ENCODE assay signal across 13 cellular contexts in genomic region chr1:203177471-203178039, GRCh38. TPM values are rescaled to one million over a fixed set of nuclear protein-coding genes. Genes with fewer than 3 reads are reported as not detected.
DNase-seq lines count a peak whose midpoint lies in the region; ATAC-seq, FAIRE-seq and TF ChIP-seq lines count a peak whose summit lies in the region.
"Had no signal": no experiment of that assay in that cellular context is flagged by ENCODE, and none has a peak within 500 bp of the region (broad histone marks: within the 10 kb centered on the region; RNA-seq: fewer than 3 reads in every experiment).

No MANE protein-coding gene starts in this region.

- peaks cover 22% of the 10 kb centered on the region for H3K4me1 Mint-ChIP-seq in astrocyte (ENCODE audit: low read depth, unreplicated experiment)

- H3K9me3 ChIP-seq in astrocyte (ENCODE audit: insufficient read depth, low read depth, low read length): no peaks in the 10 kb centered on the region
- H3K9me3 ChIP-seq in mucosa of descending colon: no peaks in the 10 kb centered on the region
- no peaks in the 10 kb centered on the region for H3K9me3 ChIP-seq in thyroid gland
- H3K9me3 ChIP-seq: thoracic aorta had no signal

- no peak overlapping the region for H2AFZ ChIP-seq in astrocyte (ENCODE audit: low read depth, low read length)
- H2AFZ ChIP-seq: GM23338 had no signal

- TF ChIP-seq CTCF in astrocyte (IDR thresholded peaks at IDR 0.05; ENCODE audit: insufficient read depth, low read depth, low read length) (no peak), mucosa of descending colon (IDR thresholded peaks at IDR 0.05) (no peak), thyroid gland (IDR thresholded peaks at IDR 0.05) (no peak)

- no peak overlapping the region for H3K4me3 Mint-ChIP-seq in astrocyte (ENCODE audit: unreplicated experiment)
- H3K4me3 Mint-ChIP-seq: GM23338 had no signal

- no peak for FAIRE-seq in astrocyte (lab: Jason Lieb, UNC)

- ATAC-seq in mucosa of descending colon (peak; percentile 28), HG03196 (IDR thresholded peaks at IDR 0.05; ENCODE audit: unreplicated experiment) (no peak)
- ATAC-seq: naive thymus-derived CD8-positive, alpha-beta T cell had no signal

- no peaks in the 10 kb centered on the region for H3K79me2 ChIP-seq in astrocyte (ENCODE audit: insufficient read depth, low read length)

- DNase-seq in AG20443 (ENCODE audit: low spot score): peak; percentile 77
- DNase-seq in HT1080 (ENCODE audit: low read depth): peak; percentile 86
- DNase-seq in astrocyte (ENCODE audit: low read depth): peak; percentile 23
- no peak for DNase-seq in mucosa of descending colon
- no peak for DNase-seq in thyroid gland
- no peak for DNase-seq in activated naive CD4-positive, alpha-beta T cell treated with anti-CD3 and anti-CD28 coated beads, Interleukin-2, amount 50 U/mL, for 16 hours
- no peak for DNase-seq in amygdala (lab: John Stamatoyannopoulos, UW)
- DNase-seq: naive thymus-derived CD8-positive, alpha-beta T cell; stimulated activated CD4-positive, alpha-beta T cell treated with anti-CD3 and anti-CD28 coated beads, Interleukin-4, amount 100 ng/mL, for 1 hour had no signal

- H3K27ac Mint-ChIP-seq in astrocyte (ENCODE audit: unreplicated experiment): peak overlapping the region; percentile 75
- H3K27ac Mint-ChIP-seq: GM23338; naive thymus-derived CD8-positive, alpha-beta T cell had no signal

- no peaks in the 10 kb centered on the region for H3K36me3 Mint-ChIP-seq in astrocyte (ENCODE audit: low read depth, unreplicated experiment)
- H3K36me3 Mint-ChIP-seq: naive thymus-derived CD8-positive, alpha-beta T cell had no signal

- H3K9me3 Mint-ChIP-seq in astrocyte (ENCODE audit: unreplicated experiment): no peaks in the 10 kb centered on the region
- H3K9me3 Mint-ChIP-seq: GM23338; naive thymus-derived CD8-positive, alpha-beta T cell had no signal

- WGBS in thyroid gland, 2 donors: 66 to 70% methylated on average over 6 to 9 of the region's 9 CpGs

- peak overlapping the region; percentile 61 for H3K4me2 ChIP-seq in astrocyte (ENCODE audit: low read length)
- H3K4me2 ChIP-seq: GM23338 had no signal

- H3K27me3 ChIP-seq in astrocyte (ENCODE audit: insufficient read depth, low read length): no peaks in the 10 kb centered on the region
- no peaks in the 10 kb centered on the region for H3K27me3 ChIP-seq in thyroid gland

- TF ChIP-seq POLR2A in thyroid gland (IDR thresholded peaks at IDR 0.05): no peak

- H4K20me1 ChIP-seq in astrocyte (ENCODE audit: insufficient read depth, low read length): no peaks in the 10 kb centered on the region

- H3K27ac ChIP-seq in astrocyte (ENCODE audit: low read depth, low read length) (no peak overlapping the region), thyroid gland (no peak overlapping the region)
- H3K27ac ChIP-seq: thoracic aorta had no signal

- H3K4me3 ChIP-seq in astrocyte (ENCODE audit: insufficient read depth, low read depth, low read length): no peak overlapping the region
- H3K4me3 ChIP-seq in mucosa of descending colon: no peak overlapping the region
- H3K4me3 ChIP-seq in thyroid gland (replicated peaks in 1 of 3): no peak overlapping the region
- H3K4me3 ChIP-seq: GM23338, thoracic aorta had no signal

- peaks cover 17% of the 10 kb centered on the region for H3K27me3 Mint-ChIP-seq in astrocyte (ENCODE audit: low read depth, unreplicated experiment)
- H3K27me3 Mint-ChIP-seq: naive thymus-derived CD8-positive, alpha-beta T cell had no signal

- intact Hi-C loops in mucosa of descending colon (cut with DNase I, micrococcal nuclease) (no loop called here), thyroid gland (cut with DNase I) (no loop called here)

- no peak overlapping the region for H3K9ac ChIP-seq in astrocyte (ENCODE audit: low read length)

- H3K36me3 ChIP-seq in astrocyte (ENCODE audit: insufficient read depth, low read length) (no peaks in the 10 kb centered on the region), mucosa of descending colon (ENCODE audit: low read depth) (no peaks in the 10 kb centered on the region), thyroid gland (no peaks in the 10 kb centered on the region)
- H3K36me3 ChIP-seq: thoracic aorta had no signal

- H3K4me1 ChIP-seq in astrocyte (ENCODE audit: insufficient read depth, low read length) (peaks cover 14% of the 10 kb centered on the region), mucosa of descending colon (ENCODE audit: low read depth) (no peaks in the 10 kb centered on the region), thyroid gland (peaks cover 6 to 7% of the 10 kb centered on the region in 2 donors)

RNA-seq across cellular contexts. Expression of gene MYBPH, which starts 1.9 kb away (rescaled TPM):
- not detected in 2 replicates for total RNA-seq in HT1080 (2014; rRNA removed; shearing (Covaris generic))
- polyA plus RNA-seq in HT1080 (2015; cell fraction: cytosol; rRNA removed): not detected in 2 replicates
- not detected in 2 replicates for polyA plus RNA-seq in HT1080 (2015; cell fraction: nucleus; rRNA removed)
- not detected in 2 replicates for total RNA-seq in astrocyte
- not detected for total RNA-seq in mucosa of descending colon
- under 1 TPM in 2 of 4 donors, not detected in 2; 0.11 to 0.75 TPM for total RNA-seq in thyroid gland
- total RNA-seq: cerebellum; GM23338; naive thymus-derived CD8-positive, alpha-beta T cell; thoracic aorta had no signal
- polyA plus RNA-seq: GM23338; naive thymus-derived CD8-positive, alpha-beta T cell had no signal

RNA-seq across cellular contexts. Expression of gene CHI3L1, which starts 8.9 kb away (rescaled TPM):
- total RNA-seq in HT1080 (2014; rRNA removed; shearing (Covaris generic)): 3.3 and 5.7 TPM in 2 replicates
- polyA plus RNA-seq in HT1080 (2015; cell fraction: cytosol; rRNA removed): 0.37 and 0.43 TPM in 2 replicates
- 3.2 and 4.4 TPM in 2 replicates for polyA plus RNA-seq in HT1080 (2015; cell fraction: nucleus; rRNA removed)
- 0.20 and 0.34 TPM in 2 replicates for total RNA-seq in astrocyte
- total RNA-seq in mucosa of descending colon: 10 to 100 TPM in 1 of 3 donors, 1 to 10 TPM in 1, under 1 TPM in 1; 0.58 to 10.8 (median 1.8) TPM
- total RNA-seq in thyroid gland: 10 to 100 TPM in 1 of 4 donors, 1 to 10 TPM in 3; 1.2 to 42.9 (median 4.4) TPM
- total RNA-seq: naive thymus-derived CD8-positive, alpha-beta T cell had no signal
- polyA plus RNA-seq: GM23338; naive thymus-derived CD8-positive, alpha-beta T cell had no signal

RNA-seq across cellular contexts. Expression of gene ADORA1, which starts 50.0 kb away (rescaled TPM):
- total RNA-seq in HT1080 (2014; rRNA removed; shearing (Covaris generic)): 3.8 and 6.2 TPM in 2 replicates
- polyA plus RNA-seq in HT1080 (2015; cell fraction: cytosol; rRNA removed): 2.3 and 3.5 TPM in 2 replicates
- 3.4 and 6.7 TPM in 2 replicates for polyA plus RNA-seq in HT1080 (2015; cell fraction: nucleus; rRNA removed)
- 2.2 and 5.7 TPM in 2 replicates for total RNA-seq in astrocyte
- total RNA-seq in mucosa of descending colon: 1 to 10 TPM in 1 of 3 donors, under 1 TPM in 2; 0.53 to 1.3 (median 0.78) TPM
- 10 to 100 TPM in 2 of 4 donors, 1 to 10 TPM in 1, under 1 TPM in 1; 0.94 to 25.6 (median 6.8) TPM for total RNA-seq in thyroid gland
- total RNA-seq: naive thymus-derived CD8-positive, alpha-beta T cell; thoracic aorta had no signal
- polyA plus RNA-seq: naive thymus-derived CD8-positive, alpha-beta T cell had no signal

RNA-seq across cellular contexts. Expression of gene CHIT1, which starts 51.9 kb away (rescaled TPM):
- not detected in 2 replicates for total RNA-seq in HT1080 (2014; rRNA removed; shearing (Covaris generic))
- polyA plus RNA-seq in HT1080 (2015; cell fraction: cytosol; rRNA removed): not detected in 2 replicates
- not detected in 2 replicates for polyA plus RNA-seq in HT1080 (2015; cell fraction: nucleus; rRNA removed)
- total RNA-seq in astrocyte (not detected in 2 replicates), mucosa of descending colon (under 1 TPM in 2 of 3 donors, not detected in 1; 0.13 to 0.96 TPM), thyroid gland (1 to 10 TPM in 2 of 4 donors, under 1 TPM in 1, not detected in 1; 0.45 to 9.0 (median 1.2) TPM)

Comparison
In these comparisons a context has a peak if more than half of its experiments do, and no peak if none do; other contexts are left out.
1. DNase-seq: peak in AG20443 (single experiment), HT1080 (single experiment) and astrocyte (single experiment); none in mucosa of descending colon (0 of 3), thyroid gland (0 of 2), activated naive CD4-positive, alpha-beta T cell treated with anti-CD3 and anti-CD28 coated beads, Interleukin-2, amount 50 U/mL, for 16 hours (single experiment) and amygdala (0 of 56).